ENCODE assay signal across 16 cellular contexts in genomic region chr19:49444100-49444700, GRCh38. TPM values are rescaled to one million over a fixed set of nuclear protein-coding genes. Genes with fewer than 3 reads are reported as not detected.
DNase-seq lines count a peak whose midpoint lies in the region; ATAC-seq and TF ChIP-seq lines count a peak whose summit lies in the region.
"Not testable (repeated sequence)": the region's sequence is repeated elsewhere in the genome, so short reads cannot be mapped to it uniquely, and the experiment has no call there.
"Had no signal": no experiment of that assay in that cellular context is flagged by ENCODE, and none has a peak within 500 bp of the region (broad histone marks: within the 10 kb centered on the region; RNA-seq: fewer than 3 reads in every experiment).

No MANE protein-coding gene starts in this region.

- H3K27ac ChIP-seq in DND-41 (ENCODE audit: low read length), result peak overlapping the region; percentile 38; the same call in 1 of the 2 replicates
- H3K27ac ChIP-seq in breast epithelium, result peak overlapping the region; percentile 80 to 81
- not testable (repeated sequence) for H3K27ac ChIP-seq in right cardiac atrium (ENCODE audit: low read length)
- H3K27ac ChIP-seq in vagina, result peak overlapping the region; percentile 83

- not testable (repeated sequence) for TF ChIP-seq POLR2A in breast epithelium (IDR thresholded peaks at IDR 0.05); vagina (IDR thresholded peaks at IDR 0.05)

- peaks cover 32% of the 10 kb centered on the region for H3K27me3 Mint-ChIP-seq in T-helper 2 cell treated with Interferon-gamma antibody and Interleukin-4, amounts not matched to agents 5 μg/mL and 100 μg/mL, for 36 hours (ENCODE audit: low read depth)
- peaks cover 31% of the 10 kb centered on the region for H3K27me3 Mint-ChIP-seq in activated T-helper 17 cell treated with anti-CD3 and anti-CD28 coated beads, Interleukin-2, amount 50 U/mL, for 72 hours
- peaks cover 37% of the 10 kb centered on the region for H3K27me3 Mint-ChIP-seq in nephron progenitor cell (ENCODE audit: low read depth, poor library complexity)

- ATAC-seq in DND-41 (ENCODE audit: insufficient read depth, low read depth); activated T-helper 17 cell treated with anti-CD3 and anti-CD28 coated beads, Interleukin-2, amount 50 U/mL, for 72 hours (replicated peaks); right cardiac atrium: not testable (repeated sequence)

- peaks cover 34% of the 10 kb centered on the region for H3K4me1 Mint-ChIP-seq in T-helper 2 cell treated with Interferon-gamma antibody and Interleukin-4, amounts not matched to agents 5 μg/mL and 100 μg/mL, for 36 hours (ENCODE audit: low read depth)
- peaks cover 27% of the 10 kb centered on the region for H3K4me1 Mint-ChIP-seq in activated T-helper 17 cell treated with anti-CD3 and anti-CD28 coated beads, Interleukin-2, amount 50 U/mL, for 72 hours
- peaks cover 43% of the 10 kb centered on the region for H3K4me1 Mint-ChIP-seq in nephron progenitor cell

- TF ChIP-seq CTCF in DND-41 (IDR thresholded peaks at IDR 0.05; ENCODE audit: borderline replicate concordance, extremely low read depth, low read length, poor library complexity, severe bottlenecking); breast epithelium (IDR thresholded peaks at IDR 0.05); nephron progenitor cell (IDR thresholded peaks at IDR 0.05); vagina (IDR thresholded peaks at IDR 0.05): not testable (repeated sequence)

- intact Hi-C loops in breast epithelium (cut with DNase I; ENCODE audit: low total_unique reads), result not testable (repeated sequence)
- intact Hi-C loops in right cardiac atrium (cut with DNase I), result loop anchor here (5.0 to 10.0 kb wide), 3 partner anchors 52 to 179 kb away; partner anchors contain the start of genes DKKL1 (in 1 of the 4) and TEAD2 (in 1 of the 4)
- intact Hi-C loops in vagina (cut with DNase I), result loop anchor here (10.0 kb wide), 2 partner anchors 79 to 219 kb away; partner anchors contain the start of genes DKKL1 and TEAD2

- not testable (repeated sequence) for H3K9me3 Mint-ChIP-seq in T-helper 2 cell treated with Interferon-gamma antibody and Interleukin-4, amounts not matched to agents 5 μg/mL and 100 μg/mL, for 36 hours; activated T-helper 17 cell treated with anti-CD3 and anti-CD28 coated beads, Interleukin-2, amount 50 U/mL, for 72 hours; nephron progenitor cell

- peaks cover 33% of the 10 kb centered on the region for H3K36me3 Mint-ChIP-seq in T-helper 2 cell treated with Interferon-gamma antibody and Interleukin-4, amounts not matched to agents 5 μg/mL and 100 μg/mL, for 36 hours (ENCODE audit: low read depth)
- H3K36me3 Mint-ChIP-seq in activated T-helper 17 cell treated with anti-CD3 and anti-CD28 coated beads, Interleukin-2, amount 50 U/mL, for 72 hours (ENCODE audit: low read depth), result peaks cover 35% of the 10 kb centered on the region
- peaks cover 25% of the 10 kb centered on the region for H3K36me3 Mint-ChIP-seq in nephron progenitor cell (ENCODE audit: low read depth)

- DNase-seq in DND-41; T-helper 2 cell treated with Interferon-gamma antibody and Interleukin-4, amounts not matched to agents 5 μg/mL and 100 μg/mL, for 36 hours (ENCODE audit: low spot score); breast epithelium (ENCODE audit: low spot score in 2 of 2); nephron progenitor cell; vagina (ENCODE audit: extremely low spot score in 2 of 2): not testable (repeated sequence)
- DNase-seq in NCI-H2171 treated with DMSO at 0.1 percent for 48 hours (lab: John Stamatoyannopoulos, UW) (peak; percentile 27), right cardiac atrium (peak in 2 of 3 donors; percentile 23 to 32)

- WGBS in right cardiac atrium, result 53% methylated on average over 5 of the region's 5 CpGs

- H3K4me1 ChIP-seq in DND-41 (ENCODE audit: insufficient read depth, low read length) (peaks cover 18% of the 10 kb centered on the region), vagina (peaks cover 35% of the 10 kb centered on the region)
- not testable (repeated sequence) for H3K4me1 ChIP-seq in breast epithelium; right cardiac atrium (ENCODE audit: control insufficient read depth, insufficient read depth, low read length)

- H3K4me2 ChIP-seq in DND-41 (ENCODE audit: insufficient read depth, low read length), result peak overlapping the region; percentile 92

- not testable (repeated sequence) for H3K79me2 ChIP-seq in DND-41 (ENCODE audit: insufficient read depth, low read length)

- peak overlapping the region in 1 of 2 experiments; percentile 69; a peak in 2 of 4 replicates for H3K4me3 ChIP-seq in DND-41 (ENCODE audit: low read depth in 1 of 2, low read length in 2 of 2)
- H3K4me3 ChIP-seq in breast epithelium, result peak overlapping the region in 2 of 3 donors; percentile 69 to 91
- H3K4me3 ChIP-seq in right cardiac atrium (ENCODE audit: low read length), result not testable (repeated sequence)
- peak overlapping the region in 1 of 2 donors; percentile 70 for H3K4me3 ChIP-seq in vagina

- peak overlapping the region; percentile 83 for H3K4me3 Mint-ChIP-seq in T-helper 2 cell treated with Interferon-gamma antibody and Interleukin-4, amounts not matched to agents 5 μg/mL and 100 μg/mL, for 36 hours
- peak overlapping the region; percentile 76 for H3K4me3 Mint-ChIP-seq in activated T-helper 17 cell treated with anti-CD3 and anti-CD28 coated beads, Interleukin-2, amount 50 U/mL, for 72 hours
- H3K4me3 Mint-ChIP-seq in nephron progenitor cell, result peak overlapping the region; percentile 82

- H3K36me3 ChIP-seq in DND-41 (ENCODE audit: insufficient read depth, low read length), result peaks cover 27% of the 10 kb centered on the region
- H3K36me3 ChIP-seq in breast epithelium, vagina: not testable (repeated sequence)

- not testable (repeated sequence) for H3K9me3 ChIP-seq in DND-41 (ENCODE audit: insufficient read depth, low read length, severe bottlenecking); breast epithelium; right cardiac atrium (ENCODE audit: control insufficient read depth, low read length); vagina

- peaks cover 19% of the 10 kb centered on the region for H4K20me1 ChIP-seq in DND-41 (ENCODE audit: insufficient read depth, low read length)

- H3K9ac ChIP-seq in DND-41 (ENCODE audit: low read depth, low read length), result not testable (repeated sequence)

- H3K27ac Mint-ChIP-seq in T-helper 2 cell treated with Interferon-gamma antibody and Interleukin-4, amounts not matched to agents 5 μg/mL and 100 μg/mL, for 36 hours, result peak overlapping the region; percentile 87
- H3K27ac Mint-ChIP-seq in activated T-helper 17 cell treated with anti-CD3 and anti-CD28 coated beads, Interleukin-2, amount 50 U/mL, for 72 hours, result peak overlapping the region; percentile 63
- H3K27ac Mint-ChIP-seq in nephron progenitor cell, result not testable (repeated sequence)

- H2AFZ ChIP-seq in DND-41 (ENCODE audit: low read depth, low read length), result peak overlapping the region; percentile 89

- H3K27me3 ChIP-seq in DND-41 (ENCODE audit: insufficient read depth, low read length, poor library complexity), result peaks cover 11% of the 10 kb centered on the region
- H3K27me3 ChIP-seq in breast epithelium, result peaks cover 0 to 14% of the 10 kb centered on the region in 2 donors
- not testable (repeated sequence) for H3K27me3 ChIP-seq in right cardiac atrium (ENCODE audit: control insufficient read depth, insufficient read depth); vagina

RNA-seq across cellular contexts. Expression of gene SLC17A7, which starts 2.9 kb away (rescaled TPM):
- under 1 TPM in 1 of 2 donors, not detected in 1; 0.40 TPM for total RNA-seq in activated T-helper 17 cell treated with anti-CD3 and anti-CD28 coated beads, Interleukin-2, amount 50 U/mL, for 72 hours
- total RNA-seq in breast epithelium, result 1 to 10 TPM in 1 of 3 donors, under 1 TPM in 2; 0.44 to 4.3 (median 0.98) TPM
- total RNA-seq in right cardiac atrium, result 1 to 10 TPM in 2 of 4 donors, under 1 TPM in 2; 0.48 to 1.2 (median 0.93) TPM
- polyA plus RNA-seq in right cardiac atrium, result 1.1 TPM
- total RNA-seq in vagina, result 0.74 TPM
- total RNA-seq: esophagus mucosa, glomerular endothelial cell had no signal

RNA-seq across cellular contexts. Expression of gene PIH1D1, which starts 7.4 kb away (rescaled TPM):
- total RNA-seq in activated T-helper 17 cell treated with anti-CD3 and anti-CD28 coated beads, Interleukin-2, amount 50 U/mL, for 72 hours, result 100 to 1,000 TPM; 183 to 194 TPM
- 100 to 1,000 TPM in 2 of 3 donors, 10 to 100 TPM in 1; 94.4 to 121 (median 106) TPM for total RNA-seq in breast epithelium
- 10 to 100 TPM; 35.2 to 43.8 (median 38.2) TPM for total RNA-seq in right cardiac atrium
- 34.9 TPM for polyA plus RNA-seq in right cardiac atrium
- 96.3 TPM for total RNA-seq in vagina

RNA-seq across cellular contexts. Expression of gene ALDH16A1, which starts 8.8 kb away (rescaled TPM):
- 10 to 100 TPM; 15.5 to 39.1 TPM for total RNA-seq in activated T-helper 17 cell treated with anti-CD3 and anti-CD28 coated beads, Interleukin-2, amount 50 U/mL, for 72 hours
- total RNA-seq in breast epithelium (10 to 100 TPM; 20.6 to 34.4 (median 32.2) TPM), right cardiac atrium (10 to 100 TPM; 11.1 to 17.7 (median 11.9) TPM), vagina (29.5 TPM)
- 9.3 TPM for polyA plus RNA-seq in right cardiac atrium

RNA-seq across cellular contexts. Expression of gene GFY, which starts 19.0 kb away (rescaled TPM):
- not detected for total RNA-seq in activated T-helper 17 cell treated with anti-CD3 and anti-CD28 coated beads, Interleukin-2, amount 50 U/mL, for 72 hours
- total RNA-seq in breast epithelium (not detected), right cardiac atrium (not detected), vagina (not detected)
- polyA plus RNA-seq in right cardiac atrium, result not detected
- total RNA-seq: cardiac septum, esophagus mucosa, glomerular endothelial cell, left lobe of liver, mucosa of gallbladder, pancreas, sciatic nerve, tibial nerve had no signal
- polyA plus RNA-seq: pancreas had no signal

RNA-seq across cellular contexts. Expression of gene PTH2, which starts 21.0 kb away (rescaled TPM):
- not detected for total RNA-seq in activated T-helper 17 cell treated with anti-CD3 and anti-CD28 coated beads, Interleukin-2, amount 50 U/mL, for 72 hours
- total RNA-seq in breast epithelium, result not detected
- total RNA-seq in right cardiac atrium, result not detected
- not detected for polyA plus RNA-seq in right cardiac atrium
- total RNA-seq in vagina, result not detected
- total RNA-seq: cardiac septum, esophagus mucosa, glomerular endothelial cell, left lobe of liver, mucosa of gallbladder, pancreas, sciatic nerve, tibial nerve had no signal
- polyA plus RNA-seq: pancreas had no signal
